ENCODE assay signal across 1 cellular context in the genomic region with DNA sequence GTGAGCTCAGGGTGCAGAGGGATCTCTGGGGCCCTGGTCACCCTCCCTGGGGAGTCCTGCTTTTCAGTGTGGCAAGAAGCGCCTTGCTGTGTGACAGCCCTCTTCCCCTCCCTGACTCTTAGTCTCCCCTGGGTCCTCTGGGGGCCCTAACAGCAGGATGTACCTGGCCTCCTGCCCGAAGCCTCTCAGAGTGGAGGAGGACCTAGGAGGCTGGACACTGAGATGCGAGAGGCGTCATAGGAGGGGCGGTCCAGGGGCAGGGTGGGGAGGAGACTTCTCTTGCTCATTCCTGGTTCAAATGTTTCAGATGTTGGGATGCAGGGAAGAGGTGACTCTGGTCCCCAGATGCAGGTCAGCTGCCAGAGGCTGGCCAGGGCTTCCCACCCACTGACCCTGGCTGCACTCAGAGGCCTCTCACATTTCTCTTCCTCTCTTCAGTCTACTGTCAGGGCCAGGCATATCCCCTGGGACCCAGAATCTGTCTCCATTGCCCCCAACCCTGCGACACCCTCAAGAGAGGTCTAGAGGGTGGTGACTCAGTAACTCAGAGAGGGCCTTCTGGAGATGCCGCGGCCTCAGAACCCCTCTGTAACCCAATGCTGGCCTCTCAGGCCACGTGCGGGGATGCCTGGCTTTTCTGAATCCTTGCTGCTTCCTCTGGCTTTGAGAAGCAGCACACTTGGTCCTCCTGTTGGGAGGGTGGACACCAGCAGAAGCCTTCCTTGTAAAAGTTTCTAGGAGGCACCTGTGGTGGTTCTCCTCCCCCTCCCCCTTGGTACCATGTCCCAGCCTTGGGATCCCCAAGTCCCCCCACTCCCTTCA.
A peak's percentile ranks its signal among the peaks of the same experiment; 100 is the strongest.
TF ChIP-seq lines count a peak whose summit lies in the region.

No MANE protein-coding gene starts in this region.

TF ChIP-seq in HepG2, 621 proteins besides CTCF, POLR2A, EP300 and RAD21:
- TF ChIP-seq, protein P1, sequence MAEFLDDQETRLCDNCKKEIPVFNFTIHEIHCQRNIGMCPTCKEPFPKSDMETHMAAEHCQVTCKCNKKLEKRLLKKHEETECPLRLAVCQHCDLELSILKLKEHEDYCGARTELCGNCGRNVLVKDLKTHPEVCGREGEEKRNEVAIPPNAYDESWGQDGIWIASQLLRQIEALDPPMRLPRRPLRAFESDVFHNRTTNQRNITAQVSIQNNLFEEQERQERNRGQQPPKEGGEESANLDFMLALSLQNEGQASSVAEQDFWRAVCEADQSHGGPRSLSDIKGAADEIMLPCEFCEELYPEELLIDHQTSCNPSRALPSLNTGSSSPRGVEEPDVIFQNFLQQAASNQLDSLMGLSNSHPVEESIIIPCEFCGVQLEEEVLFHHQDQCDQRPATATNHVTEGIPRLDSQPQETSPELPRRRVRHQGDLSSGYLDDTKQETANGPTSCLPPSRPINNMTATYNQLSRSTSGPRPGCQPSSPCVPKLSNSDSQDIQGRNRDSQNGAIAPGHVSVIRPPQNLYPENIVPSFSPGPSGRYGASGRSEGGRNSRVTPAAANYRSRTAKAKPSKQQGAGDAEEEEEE (CRISPR knock-in tag; IDR thresholded peaks at IDR 0.05; ENCODE audit: borderline replicate concordance): no peak
- TF ChIP-seq ZNF431 (CRISPR knock-in tag; IDR thresholded peaks at IDR 0.05; ENCODE audit: borderline replicate concordance, low read depth): no peak
- TF ChIP-seq JUNB (CRISPR knock-in tag; IDR thresholded peaks at IDR 0.05; ENCODE audit: borderline replicate concordance): no peak
- TF ChIP-seq KDM5B (CRISPR knock-in tag; IDR thresholded peaks at IDR 0.05; ENCODE audit: borderline replicate concordance): peak; percentile 27; the same call in 1 of the 2 replicates
- no peak for TF ChIP-seq SNAI1 (CRISPR knock-in tag; IDR thresholded peaks at IDR 0.05; ENCODE audit: borderline replicate concordance)
- no peak for TF ChIP-seq LCORL (IDR thresholded peaks at IDR 0.05)
- TF ChIP-seq LCORL (CRISPR knock-in tag; IDR thresholded peaks at IDR 0.05): peak; percentile 44; the same call in 1 of the 2 replicates
